10 cellular contexts compared by ENCODE assay signal in the genomic region with DNA sequence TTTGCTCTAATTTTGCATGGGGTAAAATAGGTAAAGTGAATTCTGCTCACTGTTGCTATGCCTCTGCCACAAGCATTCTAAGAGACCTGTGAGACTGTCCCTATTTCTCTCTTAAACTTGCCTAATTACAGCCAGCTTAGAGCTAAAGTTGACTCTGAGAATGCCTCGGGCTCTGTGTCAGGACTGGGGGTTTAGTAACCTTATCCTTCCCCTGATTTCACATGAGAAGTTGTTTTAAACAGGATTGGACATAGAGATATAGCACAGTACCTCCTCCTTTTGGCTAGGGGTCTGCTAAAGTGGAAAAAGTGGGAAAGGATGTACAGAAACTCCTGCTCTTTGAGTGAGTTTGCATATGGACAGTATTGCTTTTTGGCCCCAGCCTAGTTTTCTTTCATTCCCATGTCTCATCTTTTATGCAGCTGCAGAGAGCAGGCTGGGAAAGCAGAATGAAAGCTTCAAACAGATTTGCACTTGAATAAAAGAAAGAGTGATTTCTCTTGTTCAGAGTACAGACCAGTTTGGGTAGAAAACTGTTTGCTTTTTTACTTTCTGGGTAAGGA.
DNase-seq lines count a peak whose midpoint lies in the region; ATAC-seq, FAIRE-seq and TF ChIP-seq lines count a peak whose summit lies in the region.
"Had no signal": no experiment of that assay in that cellular context is flagged by ENCODE, and none has a peak within 500 bp of the region (broad histone marks: within the 10 kb centered on the region; RNA-seq: fewer than 3 reads in every experiment).

No MANE protein-coding gene starts in this region.

- peak; percentile 57 for DNase-seq in HFF-Myc (ENCODE audit: extremely low read depth, low read depth)
- peak in 2 of 61 donors; percentile 2 to 14 for DNase-seq in caudate nucleus (lab: John Stamatoyannopoulos, UW)
- no peak for DNase-seq in keratinocyte (ENCODE audit: low read depth, low spot score)
- no peak for DNase-seq in activated CD4-positive, CD25-positive, alpha-beta regulatory T cell treated with anti-CD3 and anti-CD28 coated beads, Interleukin-2, amount 50 U/mL, for 72 hours
- DNase-seq in HUDEP-2 (lab: John Stamatoyannopoulos, UW; ENCODE audit: unreplicated experiment in 76 of 76): no peak
- DNase-seq: activated CD8-positive, alpha-beta memory T cell treated with anti-CD3 and anti-CD28 coated beads, Interleukin-2, amount 10 ng/mL, durations not matched to agents 7 days and 5 days; NCI-H2171 treated with DMSO at 0.1 percent for 48 hours had no signal

- peak overlapping the region; percentile 79 for H3K27ac ChIP-seq in caudate nucleus (ENCODE audit: low read depth, low read length)
- no peak overlapping the region for H3K27ac ChIP-seq in keratinocyte (ENCODE audit: control insufficient read depth, insufficient read depth, low read length)
- H3K27ac ChIP-seq in skin epidermis: peak overlapping the region in 20 of 21 experiments; percentile 28 to 84 (median 70)

- ATAC-seq in GM18502 (IDR thresholded peaks at IDR 0.05; ENCODE audit: poor library complexity, unreplicated experiment): no peak
- ATAC-seq in GM18498 (IDR thresholded peaks at IDR 0.05; ENCODE audit: unreplicated experiment): no peak
- ATAC-seq: activated CD8-positive, alpha-beta memory T cell treated with anti-CD3 and anti-CD28 coated beads, Interleukin-2, amount 10 ng/mL, durations not matched to agents 7 days and 5 days had no signal

- peak overlapping the region; percentile 3 for H3K9ac ChIP-seq in keratinocyte (ENCODE audit: control insufficient read depth, extremely low read depth, insufficient read depth, low read length)

- no peaks in the 10 kb centered on the region for H3K9me3 ChIP-seq in keratinocyte (ENCODE audit: control insufficient read depth, low read depth, low read length)

- H2AFZ ChIP-seq in keratinocyte (ENCODE audit: control insufficient read depth, low read length): peak overlapping the region; percentile 28

- no peak overlapping the region for H3K4me3 ChIP-seq in HFF-Myc (replicated peaks; ENCODE audit: low read depth, low read length)
- H3K4me3 ChIP-seq in keratinocyte (ENCODE audit: control insufficient read depth in 2 of 3, extremely low read depth in 1 of 3, insufficient read depth in 2 of 3, low read depth in 1 of 3, low read length in 3 of 3): no peak overlapping the region
- H3K4me3 ChIP-seq in skin epidermis: no peak overlapping the region

- dilution Hi-C loops in keratinocyte (cut with MboI; ENCODE audit: extremely low pct_ligation_motif_present, low sequenced_read_pairs): no loop called here

- no peaks in the 10 kb centered on the region for H3K9me1 ChIP-seq in keratinocyte (ENCODE audit: control insufficient read depth, extremely low read depth, insufficient read depth, low read length)

- no peaks in the 10 kb centered on the region for H3K27me3 ChIP-seq in keratinocyte (ENCODE audit: control insufficient read depth, extremely low read depth, insufficient read depth, low read length)

- no peaks in the 10 kb centered on the region for H3K36me3 ChIP-seq in keratinocyte (ENCODE audit: control insufficient read depth in 2 of 2, extremely low read depth in 1 of 2, insufficient read depth in 2 of 2, low read length in 2 of 2)

- H4K20me1 ChIP-seq in keratinocyte (ENCODE audit: control insufficient read depth, extremely low read depth, insufficient read depth, low read length): no peaks in the 10 kb centered on the region

- peak; percentile 51 for FAIRE-seq in keratinocyte (lab: Jason Lieb, UNC)

- peak overlapping the region; percentile 54 for H3K4me2 ChIP-seq in keratinocyte (ENCODE audit: control insufficient read depth, extremely low read depth, insufficient read depth, low read depth, low read length)

- TF ChIP-seq CTCF in HFF-Myc (IDR thresholded peaks at IDR 0.05; ENCODE audit: low read depth, low read length, missing control alignments) (no peak), keratinocyte (optimal IDR thresholded peaks at IDR 0.05 in 1 of 3, IDR thresholded peaks at IDR 0.05 in 1 of 3, conservative IDR thresholded peaks at IDR 0.05 in 1 of 3; ENCODE audit: extremely low read depth in 1 of 3, insufficient read depth in 2 of 3, low read length in 3 of 3) (no peak)

- no peaks in the 10 kb centered on the region for H3K79me2 ChIP-seq in keratinocyte (ENCODE audit: control insufficient read depth, insufficient read depth, low read length)

- peaks cover 23% of the 10 kb centered on the region for H3K4me1 ChIP-seq in keratinocyte (ENCODE audit: control insufficient read depth, extremely low read depth, insufficient read depth, low read length)
